24 cellular contexts compared by ENCODE assay signal in the genomic region with DNA sequence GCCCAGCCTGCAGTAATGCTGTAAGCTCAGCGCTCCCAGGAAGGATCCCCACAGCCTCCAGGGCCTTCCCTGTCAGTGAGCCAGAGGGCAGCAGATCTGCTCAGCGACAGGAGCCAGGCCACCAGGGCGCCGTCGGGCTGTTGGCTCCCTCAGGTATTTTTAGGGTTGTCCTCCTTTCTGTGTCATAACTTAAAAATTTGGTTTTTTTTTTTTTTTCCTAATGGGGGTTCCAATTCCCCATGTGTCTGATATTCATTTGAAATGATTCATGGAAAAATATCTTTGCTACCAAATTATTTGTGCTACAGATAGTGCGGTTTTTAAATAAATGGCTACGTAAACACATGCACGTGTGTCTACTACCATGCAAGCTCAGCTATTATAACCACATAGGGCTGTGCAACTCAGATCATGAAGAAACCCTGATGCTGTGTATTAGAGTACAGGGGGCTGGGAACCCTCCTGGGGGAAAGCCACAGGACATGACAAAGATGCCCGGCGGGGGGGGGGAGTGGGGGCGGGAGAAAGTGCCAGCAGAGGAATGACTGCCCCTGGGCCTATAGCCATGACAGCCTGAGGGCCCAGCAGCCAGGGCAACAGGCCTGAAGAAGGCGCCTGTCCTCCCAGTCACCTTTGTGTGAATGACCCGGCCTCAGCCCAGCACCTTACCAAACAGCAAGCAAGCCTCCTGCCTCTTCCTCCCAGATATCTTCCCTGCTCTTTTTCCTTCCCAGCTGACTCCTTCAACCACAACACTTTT.
DNase-seq lines count a peak whose midpoint lies in the region; ATAC-seq, FAIRE-seq and TF ChIP-seq lines count a peak whose summit lies in the region.
"Had no signal": no experiment of that assay in that cellular context is flagged by ENCODE, and none has a peak within 500 bp of the region (broad histone marks: within the 10 kb centered on the region; RNA-seq: fewer than 3 reads in every experiment).

No MANE protein-coding gene starts in this region.

- no peaks in the 10 kb centered on the region for H3K36me3 Mint-ChIP-seq in T-helper 17 cell (ENCODE audit: low read depth)
- H3K36me3 Mint-ChIP-seq: activated naive CD8-positive, alpha-beta T cell treated with anti-CD3 and anti-CD28 coated beads, Interleukin-2, amount 10 ng/mL, durations not matched to agents 7 days and 5 days; CD4-positive, alpha-beta memory T cell had no signal

- H3K9me2 ChIP-seq in SK-N-SH = no peaks in the 10 kb centered on the region

- H3K27ac ChIP-seq in SK-N-SH (ENCODE audit: low read depth in 2 of 2, low read length in 1 of 2) = peak overlapping the region in 1 of 2 experiments; percentile 87; a peak in 1 of 4 replicates
- H3K27ac ChIP-seq: 22Rv1, lower lobe of right lung, pancreas, Peyer's patch, right atrium auricular region, upper lobe of right lung had no signal

- H3K4me3 ChIP-seq in SK-N-SH (ENCODE audit: low read depth in 2 of 2, low read length in 1 of 2) = no peak overlapping the region
- H3K4me3 ChIP-seq: lower lobe of right lung, mucosa of descending colon, pancreas, Peyer's patch, right atrium auricular region, upper lobe of right lung had no signal

- POLR2A ChIA-PET in SK-N-SH (lab: Yijun Ruan, JAX) = interaction anchor here (0.9 kb wide), 1 partner anchor 34 kb away, joined by 3 read pairs; no protein-coding TSS in a partner anchor

- FAIRE-seq in urothelium cell line (lab: Jason Lieb, UNC) = no peak
- FAIRE-seq: pancreas had no signal

- CTCF ChIA-PET in SK-N-SH (lab: Yijun Ruan, JAX) = interaction anchor here (1.5 kb wide), 1 partner anchor 68 kb away, joined by 3 read pairs; no protein-coding TSS in a partner anchor

- no peaks in the 10 kb centered on the region for H3K79me2 ChIP-seq in SK-N-SH (ENCODE audit: insufficient read depth)

- H2AFZ ChIP-seq in SK-N-SH (ENCODE audit: low read depth) = no peak overlapping the region

- no peaks in the 10 kb centered on the region for H3K36me3 ChIP-seq in SK-N-SH (replicated peaks in 1 of 2; ENCODE audit: control insufficient read depth in 1 of 2, insufficient read depth in 2 of 2, low read length in 1 of 2)
- H3K36me3 ChIP-seq: lower lobe of right lung, pancreas, Peyer's patch, upper lobe of right lung had no signal

- peaks cover 28 to 30% of the 10 kb centered on the region in 2 experiments; a peak in 3 of 4 replicates for H3K4me1 ChIP-seq in SK-N-SH (ENCODE audit: control insufficient read depth in 1 of 2, insufficient read depth in 2 of 2, low read depth in 1 of 2, low read length in 1 of 2)
- H3K4me1 ChIP-seq: lower lobe of right lung, pancreas had no signal

- peak overlapping the region; percentile 65 for H3K27ac Mint-ChIP-seq in T-helper 17 cell
- H3K27ac Mint-ChIP-seq: activated naive CD8-positive, alpha-beta T cell treated with anti-CD3 and anti-CD28 coated beads, Interleukin-2, amount 10 ng/mL, durations not matched to agents 7 days and 5 days; CD4-positive, alpha-beta memory T cell; nephron had no signal

- H3K9ac ChIP-seq in SK-N-SH = no peak overlapping the region

- TF ChIP-seq EP300 in SK-N-SH (IDR thresholded peaks at IDR 0.05; ENCODE audit: borderline replicate concordance in 1 of 2, low read depth in 1 of 2, low read length in 1 of 2) = no peak

- TF ChIP-seq CTCF in SK-N-SH (IDR thresholded peaks at IDR 0.05) = no peak

- H3F3A ChIP-seq in SK-N-SH (replicated peaks; ENCODE audit: insufficient read depth) = peaks cover 17% of the 10 kb centered on the region

- H4K20me1 ChIP-seq in SK-N-SH (ENCODE audit: insufficient read depth) = no peaks in the 10 kb centered on the region

- H3K9me3 ChIP-seq in SK-N-SH (no peaks in the 10 kb centered on the region), T-helper 17 cell (ENCODE audit: control insufficient read depth, low read length, poor library complexity, severe bottlenecking) (no peaks in the 10 kb centered on the region)
- H3K9me3 ChIP-seq: lower lobe of right lung, mucosa of descending colon, pancreas, Peyer's patch, right atrium auricular region, upper lobe of right lung had no signal

- H3K4me1 Mint-ChIP-seq in T-helper 17 cell = peaks cover 4% of the 10 kb centered on the region

- DNase-seq in SK-N-SH (peak; percentile 52), T-helper 17 cell (no peak), fibroblast of gingiva (ENCODE audit: low read depth) (peak; percentile 61), urothelium cell line (ENCODE audit: low spot score) (peak; percentile 72), GF-D8 (lab: John Stamatoyannopoulos, UW) (no peak), NCI-H1694 (lab: John Stamatoyannopoulos, UW) (no peak)
- DNase-seq in activated naive CD4-positive, alpha-beta T cell treated with Interleukin-2 at 50 U/mL for 16 hours = no peak
- DNase-seq: activated CD4-positive, alpha-beta T cell treated with anti-CD3 and anti-CD28 coated beads, Interleukin-2, amount 50 U/mL, for 48 hours; activated naive CD8-positive, alpha-beta T cell treated with anti-CD3 and anti-CD28 coated beads, Interleukin-2, amount 10 ng/mL, durations not matched to agents 7 days and 5 days; AML-193; CD4-positive, alpha-beta memory T cell; lower lobe of right lung; mucosa of descending colon; NCI-H1092; NCI-H187 treated with DMSO at 0.1 percent for 48 hours; NCI-H526; pancreas; Peyer's patch; stimulated activated CD4-positive, alpha-beta T cell treated with anti-CD3 and anti-CD28 coated beads, Interleukin-2, amount 100 ng/mL, for 48 hours; upper lobe of right lung had no signal

- no peak for ATAC-seq in SK-N-SH treated with all-trans-retinoic acid at 6 μM for 48 hours
- ATAC-seq in T-helper 17 cell = no peak
- ATAC-seq: lower lobe of right lung, mucosa of descending colon, pancreas, upper lobe of right lung had no signal

- 79% methylated on average over 12 of the region's 13 CpGs for WGBS in SK-N-SH (ENCODE audit: low lambda C conversion rate)

- TF ChIP-seq RAD21 in SK-N-SH (IDR thresholded peaks at IDR 0.05; ENCODE audit: low read length) = no peak

- no peak overlapping the region for H3K4me2 ChIP-seq in SK-N-SH

- H3K27me3 Mint-ChIP-seq in T-helper 17 cell = peaks cover 16% of the 10 kb centered on the region
- H3K27me3 Mint-ChIP-seq: activated naive CD8-positive, alpha-beta T cell treated with anti-CD3 and anti-CD28 coated beads, Interleukin-2, amount 10 ng/mL, durations not matched to agents 7 days and 5 days; CD4-positive, alpha-beta memory T cell had no signal

- no peak overlapping the region for H3K4me3 Mint-ChIP-seq in T-helper 17 cell
- H3K4me3 Mint-ChIP-seq: activated naive CD8-positive, alpha-beta T cell treated with anti-CD3 and anti-CD28 coated beads, Interleukin-2, amount 10 ng/mL, durations not matched to agents 7 days and 5 days; CD4-positive, alpha-beta memory T cell; nephron had no signal

- H3K27me3 ChIP-seq in SK-N-SH (ENCODE audit: insufficient read depth) = no peaks in the 10 kb centered on the region
- H3K27me3 ChIP-seq: pancreas, Peyer's patch, right atrium auricular region, upper lobe of right lung had no signal

TF ChIP-seq in SK-N-SH, 30 proteins besides CTCF, POLR2A, EP300 and RAD21:
- peak; percentile 35; the same call in 1 of the 2 replicates for TF ChIP-seq TCF12 (IDR thresholded peaks at IDR 0.05)
- TF ChIP-seq, protein P1, sequence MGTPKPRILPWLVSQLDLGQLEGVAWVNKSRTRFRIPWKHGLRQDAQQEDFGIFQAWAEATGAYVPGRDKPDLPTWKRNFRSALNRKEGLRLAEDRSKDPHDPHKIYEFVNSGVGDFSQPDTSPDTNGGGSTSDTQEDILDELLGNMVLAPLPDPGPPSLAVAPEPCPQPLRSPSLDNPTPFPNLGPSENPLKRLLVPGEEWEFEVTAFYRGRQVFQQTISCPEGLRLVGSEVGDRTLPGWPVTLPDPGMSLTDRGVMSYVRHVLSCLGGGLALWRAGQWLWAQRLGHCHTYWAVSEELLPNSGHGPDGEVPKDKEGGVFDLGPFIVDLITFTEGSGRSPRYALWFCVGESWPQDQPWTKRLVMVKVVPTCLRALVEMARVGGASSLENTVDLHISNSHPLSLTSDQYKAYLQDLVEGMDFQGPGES (IDR thresholded peaks at IDR 0.05; ENCODE audit: low read depth, low read length) = no peak
- no peak for TF ChIP-seq GABPA (IDR thresholded peaks at IDR 0.05; ENCODE audit: low read depth)
- no peak for TF ChIP-seq POLR2AphosphoS5 (IDR thresholded peaks at IDR 0.05; ENCODE audit: low read depth, low read length)
TF ChIP-seq in SK-N-SH: peak in this region for 1.

TF ChIP-seq in SK-N-SH treated with all-trans-retinoic acid at 6 μM for 48 hours, 23 proteins besides CTCF, POLR2A, EP300 and RAD21 (continues in another document):
- TF ChIP-seq, protein P2, sequence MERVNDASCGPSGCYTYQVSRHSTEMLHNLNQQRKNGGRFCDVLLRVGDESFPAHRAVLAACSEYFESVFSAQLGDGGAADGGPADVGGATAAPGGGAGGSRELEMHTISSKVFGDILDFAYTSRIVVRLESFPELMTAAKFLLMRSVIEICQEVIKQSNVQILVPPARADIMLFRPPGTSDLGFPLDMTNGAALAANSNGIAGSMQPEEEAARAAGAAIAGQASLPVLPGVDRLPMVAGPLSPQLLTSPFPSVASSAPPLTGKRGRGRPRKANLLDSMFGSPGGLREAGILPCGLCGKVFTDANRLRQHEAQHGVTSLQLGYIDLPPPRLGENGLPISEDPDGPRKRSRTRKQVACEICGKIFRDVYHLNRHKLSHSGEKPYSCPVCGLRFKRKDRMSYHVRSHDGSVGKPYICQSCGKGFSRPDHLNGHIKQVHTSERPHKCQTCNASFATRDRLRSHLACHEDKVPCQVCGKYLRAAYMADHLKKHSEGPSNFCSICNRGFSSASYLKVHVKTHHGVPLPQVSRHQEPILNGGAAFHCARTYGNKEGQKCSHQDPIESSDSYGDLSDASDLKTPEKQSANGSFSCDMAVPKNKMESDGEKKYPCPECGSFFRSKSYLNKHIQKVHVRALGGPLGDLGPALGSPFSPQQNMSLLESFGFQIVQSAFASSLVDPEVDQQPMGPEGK (CRISPR knock-in tag; IDR thresholded peaks at IDR 0.05; ENCODE audit: borderline replicate concordance) = no peak

Comparison
In these comparisons a context has a peak if more than half of its experiments do, and no peak if none do; other contexts are left out.
1. DNase-seq: peak in SK-N-SH (single experiment), fibroblast of gingiva (single experiment) and urothelium cell line (single experiment); none in T-helper 17 cell (0 of 3), GF-D8 (single experiment), activated naive CD4-positive, alpha-beta T cell treated with Interleukin-2 at 50 U/mL for 16 hours (single experiment) and NCI-H1694 (single experiment).